ENCODE assay signal across 1 cellular context in genomic region chr6:36130672-36131516, GRCh38.
TF ChIP-seq lines count a peak whose summit lies in the region.

No MANE protein-coding gene starts in this region.

TF ChIP-seq in HepG2, 621 proteins besides CTCF, POLR2A, EP300 and RAD21 (continued from another document and continues in another):
- TF ChIP-seq ZNF710 (CRISPR knock-in tag; IDR thresholded peaks at IDR 0.05; ENCODE audit: borderline replicate concordance): 0 out of 2 replicates have a peak, but pooled peaks have one; percentile 11
- peak; percentile 93 for TF ChIP-seq ZNF691 (CRISPR knock-in tag; IDR thresholded peaks at IDR 0.05; ENCODE audit: borderline replicate concordance, low read depth)
- peak; percentile 50; the same call in 1 of the 2 replicates for TF ChIP-seq SALL2 (CRISPR knock-in tag; IDR thresholded peaks at IDR 0.05)
- no peak for TF ChIP-seq MXI1 (IDR thresholded peaks at IDR 0.05; ENCODE audit: borderline replicate concordance, low read depth, low read length)
- TF ChIP-seq KDM3A (CRISPR knock-in tag; IDR thresholded peaks at IDR 0.05; ENCODE audit: low read depth): peak; percentile 68; the same call in 1 of the 2 replicates
- TF ChIP-seq ZNF776 (CRISPR knock-in tag; IDR thresholded peaks at IDR 0.05): peak; percentile 60; the same call in 1 of the 2 replicates
- peak; percentile 80 for TF ChIP-seq SP4 (CRISPR knock-in tag; IDR thresholded peaks at IDR 0.05)
- TF ChIP-seq ZNF580 (CRISPR knock-in tag; IDR thresholded peaks at IDR 0.05; ENCODE audit: borderline replicate concordance, low read depth): peak; percentile 16; the same call in 1 of the 2 replicates
- no peak for TF ChIP-seq TRIM22 (IDR thresholded peaks at IDR 0.05)
- TF ChIP-seq ONECUT2 (CRISPR knock-in tag; IDR thresholded peaks at IDR 0.05): no peak
- no peak for TF ChIP-seq RFX1 (IDR thresholded peaks at IDR 0.05)
- TF ChIP-seq ZNF318 (CRISPR knock-in tag; IDR thresholded peaks at IDR 0.05): peak; percentile 92; the same call in 1 of the 2 replicates
- 0 out of 2 replicates have a peak, but pooled peaks have one; percentile 9 for TF ChIP-seq KLF12 (CRISPR knock-in tag; IDR thresholded peaks at IDR 0.05; ENCODE audit: borderline replicate concordance)
- TF ChIP-seq MYC (CRISPR knock-in tag; IDR thresholded peaks at IDR 0.05; ENCODE audit: borderline replicate concordance): no peak; the same call in 1 of the 2 replicates
- peak; percentile 91 for TF ChIP-seq ZNF781 (CRISPR knock-in tag; IDR thresholded peaks at IDR 0.05; ENCODE audit: borderline replicate concordance, not compliant biosample characterization)
- peak; percentile 89; the same call in 1 of the 2 replicates for TF ChIP-seq MTA1 (CRISPR knock-in tag; IDR thresholded peaks at IDR 0.05; ENCODE audit: borderline replicate concordance)
- peak; percentile 78; the same call in 1 of the 2 replicates for TF ChIP-seq AHR (CRISPR knock-in tag; IDR thresholded peaks at IDR 0.05)
- TF ChIP-seq ZMAT3 (CRISPR knock-in tag; conservative IDR thresholded peaks at IDR 0.05): peak; percentile 58; the same call in 1 of the 2 replicates
- TF ChIP-seq ZNF570 (CRISPR knock-in tag; IDR thresholded peaks at IDR 0.05; ENCODE audit: borderline replicate concordance): peak; percentile 45; the same call in 1 of the 2 replicates
- TF ChIP-seq TOE1 (CRISPR knock-in tag; IDR thresholded peaks at IDR 0.05): 0 out of 2 replicates have a peak, but pooled peaks have one; percentile 21
- TF ChIP-seq ARNT2 (CRISPR knock-in tag; IDR thresholded peaks at IDR 0.05; ENCODE audit: low read depth): peak; percentile 76
- no peak for TF ChIP-seq CBX2 (IDR thresholded peaks at IDR 0.05; ENCODE audit: low read depth, low read length)
- TF ChIP-seq CBX2 (CRISPR knock-in tag; IDR thresholded peaks at IDR 0.05; ENCODE audit: low read depth): 0 out of 2 replicates have a peak, but pooled peaks have one; percentile 49
- TF ChIP-seq ZNF230 (CRISPR knock-in tag; IDR thresholded peaks at IDR 0.05): peak; percentile 65; the same call in 1 of the 2 replicates
- TF ChIP-seq ZNF850 (CRISPR knock-in tag; conservative IDR thresholded peaks at IDR 0.05): peak; percentile 91; the same call in 1 of the 2 replicates
- TF ChIP-seq BRD4 (CRISPR knock-in tag; IDR thresholded peaks at IDR 0.05): peak; percentile 54
- TF ChIP-seq SIN3B (IDR thresholded peaks at IDR 0.05; ENCODE audit: low read length): no peak
- TF ChIP-seq GRHL1 (CRISPR knock-in tag; conservative IDR thresholded peaks at IDR 0.05): no peak
- no peak for TF ChIP-seq ZBTB39 (CRISPR knock-in tag; IDR thresholded peaks at IDR 0.05)
- TF ChIP-seq GATA4 (IDR thresholded peaks at IDR 0.05; ENCODE audit: borderline replicate concordance, low read depth): no peak; the same call in 1 of the 2 replicates
- peak; percentile 13; the same call in 1 of the 2 replicates for TF ChIP-seq THAP11 (CRISPR knock-in tag; IDR thresholded peaks at IDR 0.05)
- no peak for TF ChIP-seq MYNN (CRISPR knock-in tag; IDR thresholded peaks at IDR 0.05; ENCODE audit: low read depth)
- no peak for TF ChIP-seq BCLAF1 (IDR thresholded peaks at IDR 0.05)
- TF ChIP-seq ZSCAN20 (CRISPR knock-in tag; IDR thresholded peaks at IDR 0.05; ENCODE audit: borderline replicate concordance): no peak
- 0 out of 2 replicates have a peak, but pooled peaks have one; percentile 17 for TF ChIP-seq ZNF225 (CRISPR knock-in tag; IDR thresholded peaks at IDR 0.05)
- peak; percentile 59; the same call in 1 of the 2 replicates for TF ChIP-seq ZNF703 (CRISPR knock-in tag; IDR thresholded peaks at IDR 0.05; ENCODE audit: borderline replicate concordance)
- TF ChIP-seq RXRA (CRISPR knock-in tag; IDR thresholded peaks at IDR 0.05): no peak; the same call in 1 of the 2 replicates
- TF ChIP-seq KAT2B (IDR thresholded peaks at IDR 0.05; ENCODE audit: borderline replicate concordance, low read depth, low read length): no peak
- 0 out of 2 replicates have a peak, but pooled peaks have one; percentile 87 for TF ChIP-seq PAWR (CRISPR knock-in tag; IDR thresholded peaks at IDR 0.05; ENCODE audit: borderline replicate concordance)
- TF ChIP-seq TEAD3 (CRISPR knock-in tag; optimal IDR thresholded peaks at IDR 0.05; ENCODE audit: borderline replicate concordance): no peak
- TF ChIP-seq ZNF44 (CRISPR knock-in tag; IDR thresholded peaks at IDR 0.05): peak; percentile 79
- TF ChIP-seq ZNF569 (CRISPR knock-in tag; IDR thresholded peaks at IDR 0.05; ENCODE audit: borderline replicate concordance): no peak
- peak; percentile 23; the same call in 1 of the 2 replicates for TF ChIP-seq THYN1 (CRISPR knock-in tag; IDR thresholded peaks at IDR 0.05; ENCODE audit: borderline replicate concordance, low read depth)
